34 cellular contexts compared by ENCODE assay signal in genomic region chr22:43652845-43653244, GRCh38.
DNase-seq lines count a peak whose midpoint lies in the region; ATAC-seq and TF ChIP-seq lines count a peak whose summit lies in the region.
"Had no signal": no experiment of that assay in that cellular context is flagged by ENCODE, and none has a peak within 500 bp of the region (broad histone marks: within the 10 kb centered on the region; RNA-seq: fewer than 3 reads in every experiment).

No MANE protein-coding gene starts in this region.

- TF ChIP-seq EP300 in SK-N-SH (IDR thresholded peaks at IDR 0.05; ENCODE audit: borderline replicate concordance in 1 of 2, low read depth in 1 of 2, low read length in 1 of 2) (no peak), esophagus muscularis mucosa (IDR thresholded peaks at IDR 0.05) (no peak)

- peaks cover 34% of the 10 kb centered on the region for H3K9me3 Mint-ChIP-seq in WTC11
- no peaks in the 10 kb centered on the region for H3K9me3 Mint-ChIP-seq in CD4-positive, alpha-beta T cell

- H3K27me3 ChIP-seq in SK-N-SH (ENCODE audit: insufficient read depth) = no peaks in the 10 kb centered on the region
- no peaks in the 10 kb centered on the region for H3K27me3 ChIP-seq in esophagus muscularis mucosa
- no peaks in the 10 kb centered on the region for H3K27me3 ChIP-seq in hepatocyte
- no peaks in the 10 kb centered on the region for H3K27me3 ChIP-seq in CD4-positive, alpha-beta T cell (ENCODE audit: control insufficient read depth, insufficient read depth, low read length)
- H3K27me3 ChIP-seq: BE2C; BLaER1; BLaER1 treated with 17β-estradiol and CSF1 and Interleukin-3, amounts not matched to agents 10 nM and 100 nM had no signal

- POLR2A ChIA-PET in SK-N-SH (lab: Yijun Ruan, JAX) = no interaction called here
- POLR2A ChIA-PET in HEK293 (lab: Yijun Ruan, JAX) = no interaction called here
- POLR2A ChIA-PET in WTC11 (lab: Charles Lee) = no interaction called here
- POLR2A ChIA-PET in CD4-positive, alpha-beta T cell (lab: Charles Lee) = no interaction called here

- peaks cover 3% of the 10 kb centered on the region; the same call in 1 of the 2 replicates for H3K27me3 Mint-ChIP-seq in WTC11 (ENCODE audit: low read depth)
- H3K27me3 Mint-ChIP-seq in CD4-positive, alpha-beta T cell = peaks cover 14% of the 10 kb centered on the region

- no peak overlapping the region for H3K9ac ChIP-seq in SK-N-SH
- H3K9ac ChIP-seq: BLaER1; BLaER1 treated with 17β-estradiol and CSF1 and Interleukin-3, amounts not matched to agents 10 nM and 100 nM had no signal

- no peaks in the 10 kb centered on the region for H3K36me3 ChIP-seq in SK-N-SH (replicated peaks in 1 of 2; ENCODE audit: control insufficient read depth in 1 of 2, insufficient read depth in 2 of 2, low read length in 1 of 2)
- no peaks in the 10 kb centered on the region for H3K36me3 ChIP-seq in HEK293 (ENCODE audit: control insufficient read depth in 2 of 2, insufficient read depth in 1 of 2, low read length in 2 of 2)
- no peaks in the 10 kb centered on the region for H3K36me3 ChIP-seq in esophagus muscularis mucosa
- H3K36me3 ChIP-seq in hepatocyte (replicated peaks; ENCODE audit: insufficient read depth, low read depth) = no peaks in the 10 kb centered on the region
- H3K36me3 ChIP-seq: BE2C; BLaER1; BLaER1 treated with 17β-estradiol and CSF1 and Interleukin-3, amounts not matched to agents 10 nM and 100 nM had no signal

- ATAC-seq in SK-N-SH treated with all-trans-retinoic acid at 6 μM for 48 hours = no peak
- no peak for ATAC-seq in WTC11
- no peak for ATAC-seq in CD4-positive, alpha-beta T cell (ENCODE audit: poor library complexity)
- ATAC-seq: A549; CD8-positive, alpha-beta T cell had no signal

- H2AFZ ChIP-seq in SK-N-SH (ENCODE audit: low read depth) = no peak overlapping the region
- H2AFZ ChIP-seq in hepatocyte = no peak overlapping the region

- H3K79me2 ChIP-seq in SK-N-SH (ENCODE audit: insufficient read depth) = no peaks in the 10 kb centered on the region
- H3K79me2 ChIP-seq in hepatocyte = no peaks in the 10 kb centered on the region

- H3K9me2 ChIP-seq in SK-N-SH = no peaks in the 10 kb centered on the region
- H3K9me2 ChIP-seq in hepatocyte (replicated peaks; ENCODE audit: insufficient read depth) = no peaks in the 10 kb centered on the region

- 80% methylated on average over 4 of the region's 4 CpGs for WGBS in SK-N-SH (ENCODE audit: low lambda C conversion rate)
- 93% methylated on average over 4 of the region's 4 CpGs for WGBS in esophagus muscularis mucosa
- 98% methylated on average over 4 of the region's 4 CpGs for WGBS in hepatocyte (ENCODE audit: low lambda C conversion rate, missing lambda C conversion rate)

- TF ChIP-seq RAD21 in SK-N-SH (IDR thresholded peaks at IDR 0.05; ENCODE audit: low read length) = no peak

- H3K27ac ChIP-seq in SK-N-SH (ENCODE audit: low read depth in 2 of 2, low read length in 1 of 2) (no peak overlapping the region), HEK293 (ENCODE audit: extremely low read depth, low read depth, low read length) (no peak overlapping the region), esophagus muscularis mucosa (replicated peaks in 1 of 4) (no peak overlapping the region), hepatocyte (no peak overlapping the region)
- no peak overlapping the region for H3K27ac ChIP-seq in CD4-positive, alpha-beta T cell (ENCODE audit: low read depth, low read length)
- H3K27ac ChIP-seq: 22Rv1; A549; BLaER1; BLaER1 treated with 17β-estradiol and CSF1 and Interleukin-3, amounts not matched to agents 10 nM and 100 nM; C4-2B had no signal

- no peak overlapping the region for H3K27ac Mint-ChIP-seq in WTC11
- H3K27ac Mint-ChIP-seq in CD4-positive, alpha-beta T cell = no peak overlapping the region
- H3K27ac Mint-ChIP-seq: B cell; CD14-positive monocyte; CD4-positive, alpha-beta memory T cell; CD4-positive, CD25-positive, alpha-beta regulatory T cell; CD8-positive, alpha-beta T cell had no signal

- no peaks in the 10 kb centered on the region for H3F3A ChIP-seq in SK-N-SH (replicated peaks; ENCODE audit: insufficient read depth)

- DNase-seq in SK-N-SH = no peak
- DNase-seq in WTC11 (ENCODE audit: low spot score) = no peak
- DNase-seq in esophagus muscularis mucosa (ENCODE audit: extremely low spot score) = peak; percentile 4
- no peak for DNase-seq in hepatocyte (ENCODE audit: low spot score)
- no peak for DNase-seq in CD4-positive, alpha-beta T cell
- DNase-seq in amniotic stem cell (lab: John Stamatoyannopoulos, UW) = no peak
- DNase-seq: 8988T; ACHN; AML-193; BE2C; C1 segment of cervical spinal cord; Caco-2; Calu3; CD4-positive, alpha-beta memory T cell; CD4-positive, CD25-positive, alpha-beta regulatory T cell; CD8-positive, alpha-beta memory T cell; CD8-positive, alpha-beta T cell; COR-L47; DMS 273 treated with DMSO at 0.1 percent for 48 hours; DMS153; DMS53; DMS79; DMS79 treated with DMSO at 0.1 percent for 48 hours; DND-41; EL had no signal

- no peak overlapping the region for H3K4me3 Mint-ChIP-seq in WTC11
- H3K4me3 Mint-ChIP-seq in CD4-positive, alpha-beta T cell = no peak overlapping the region
- H3K4me3 Mint-ChIP-seq: B cell; CD14-positive monocyte; CD4-positive, CD25-positive, alpha-beta regulatory T cell; CD8-positive, alpha-beta memory T cell; CD8-positive, alpha-beta T cell had no signal

- no peak overlapping the region for H3K4me2 ChIP-seq in SK-N-SH
- H3K4me2 ChIP-seq in hepatocyte = no peak overlapping the region
- H3K4me2 ChIP-seq: A549; BLaER1; BLaER1 treated with 17β-estradiol and CSF1 and Interleukin-3, amounts not matched to agents 10 nM and 100 nM had no signal

- no peak for TF ChIP-seq POLR2A in esophagus muscularis mucosa (IDR thresholded peaks at IDR 0.05; ENCODE audit: low read depth)

- intact Hi-C loops in esophagus muscularis mucosa (cut with DNase I) = no loop called here
- intact Hi-C loops in CD4-positive, alpha-beta T cell (cut with DNase I, micrococcal nuclease) = no loop called here

- no peaks in the 10 kb centered on the region for H3K9me3 ChIP-seq in SK-N-SH
- peaks cover 7% of the 10 kb centered on the region for H3K9me3 ChIP-seq in HEK293 (ENCODE audit: control insufficient read depth, insufficient read depth, low read depth, low read length)
- H3K9me3 ChIP-seq in esophagus muscularis mucosa = peaks cover 0 to 13% (median 6%) of the 10 kb centered on the region in 4 donors
- no peaks in the 10 kb centered on the region for H3K9me3 ChIP-seq in hepatocyte (ENCODE audit: low read depth)
- no peaks in the 10 kb centered on the region for H3K9me3 ChIP-seq in CD4-positive, alpha-beta T cell (ENCODE audit: control insufficient read depth, low read length)
- H3K9me3 ChIP-seq: BE2C, Caco-2 had no signal

- H3K4me3 ChIP-seq in SK-N-SH (ENCODE audit: low read depth in 2 of 2, low read length in 1 of 2) (no peak overlapping the region), HEK293 (ENCODE audit: low read depth, low read length) (no peak overlapping the region), esophagus muscularis mucosa (no peak overlapping the region), hepatocyte (no peak overlapping the region)
- H3K4me3 ChIP-seq: A549; BLaER1; BLaER1 treated with 17β-estradiol and CSF1 and Interleukin-3, amounts not matched to agents 10 nM and 100 nM had no signal

- H4K20me1 ChIP-seq in SK-N-SH (ENCODE audit: insufficient read depth) (no peaks in the 10 kb centered on the region), hepatocyte (ENCODE audit: insufficient read depth, poor library complexity, severe bottlenecking) (no peaks in the 10 kb centered on the region)
- H4K20me1 ChIP-seq: BLaER1; BLaER1 treated with 17β-estradiol and CSF1 and Interleukin-3, amounts not matched to agents 10 nM and 100 nM had no signal

- H3K36me3 Mint-ChIP-seq in WTC11 = peaks cover 21% of the 10 kb centered on the region
- no peaks in the 10 kb centered on the region for H3K36me3 Mint-ChIP-seq in CD4-positive, alpha-beta T cell (ENCODE audit: low read depth)
- H3K36me3 Mint-ChIP-seq: CD14-positive monocyte; CD4-positive, CD25-positive, alpha-beta regulatory T cell; CD8-positive, alpha-beta T cell had no signal

- H3K4me1 Mint-ChIP-seq in WTC11 = no peaks in the 10 kb centered on the region
- H3K4me1 Mint-ChIP-seq in CD4-positive, alpha-beta T cell (ENCODE audit: low read depth) = no peaks in the 10 kb centered on the region
- H3K4me1 Mint-ChIP-seq: B cell; CD14-positive monocyte; CD4-positive, alpha-beta memory T cell; CD4-positive, CD25-positive, alpha-beta regulatory T cell; CD8-positive, alpha-beta memory T cell had no signal

- CTCF ChIA-PET in SK-N-SH (lab: Yijun Ruan, JAX) = no interaction called here
- CTCF ChIA-PET in HEK293 (lab: Yijun Ruan, JAX) = interaction anchor here (0.7 kb wide), 1 partner anchor 37 kb away, joined by 3 read pairs; no protein-coding TSS in a partner anchor
- CTCF ChIA-PET in WTC11 (lab: Charles Lee) = interaction anchor here (0.6 kb wide), 1 partner anchor 61 kb away, joined by 3 read pairs; no protein-coding TSS in a partner anchor
- CTCF ChIA-PET in CD4-positive, alpha-beta T cell (lab: Charles Lee) = no interaction called here

- H3K4me1 ChIP-seq in SK-N-SH (ENCODE audit: control insufficient read depth in 1 of 2, insufficient read depth in 2 of 2, low read depth in 1 of 2, low read length in 1 of 2) = no peaks in the 10 kb centered on the region
- no peaks in the 10 kb centered on the region for H3K4me1 ChIP-seq in HEK293 (ENCODE audit: control insufficient read depth, insufficient read depth, low read length)
- H3K4me1 ChIP-seq in esophagus muscularis mucosa = no peaks in the 10 kb centered on the region
- H3K4me1 ChIP-seq in hepatocyte (ENCODE audit: insufficient read depth) = no peaks in the 10 kb centered on the region
- H3K4me1 ChIP-seq: A549; BE2C; BLaER1; BLaER1 treated with 17β-estradiol and CSF1 and Interleukin-3, amounts not matched to agents 10 nM and 100 nM; Caco-2 had no signal

- TF ChIP-seq CTCF in SK-N-SH (IDR thresholded peaks at IDR 0.05) = no peak
- no peak for TF ChIP-seq CTCF in HEK293 (tag by site-specific recombination; IDR thresholded peaks at IDR 0.05)
- TF ChIP-seq CTCF in WTC11 (IDR thresholded peaks at IDR 0.05) = no peak
- no peak for TF ChIP-seq CTCF in esophagus muscularis mucosa (IDR thresholded peaks at IDR 0.05)
- TF ChIP-seq CTCF in hepatocyte (IDR thresholded peaks at IDR 0.05; ENCODE audit: poor library complexity) = no peak
- no peak for TF ChIP-seq CTCF in CD4-positive, alpha-beta T cell (IDR thresholded peaks at IDR 0.05)

TF ChIP-seq in SK-N-SH treated with all-trans-retinoic acid at 6 μM for 48 hours, 23 proteins besides CTCF, POLR2A, EP300 and RAD21:
- TF ChIP-seq ZNF70 (CRISPR knock-in tag; IDR thresholded peaks at IDR 0.05) (no peak), ZFP30 (CRISPR knock-in tag; IDR thresholded peaks at IDR 0.05) (peak; percentile 94)
TF ChIP-seq in SK-N-SH treated with all-trans-retinoic acid at 6 μM for 48 hours: peak in this region for 1.

TF ChIP-seq in SK-N-SH, 30 proteins besides CTCF, POLR2A, EP300 and RAD21 (continues in another document):
- TF ChIP-seq SIN3A (IDR thresholded peaks at IDR 0.05; ENCODE audit: borderline replicate concordance, low read depth, low read length) = no peak

TF ChIP-seq in HEK293, 187 proteins besides CTCF, POLR2A, EP300 and RAD21 (continues in another document):
- TF ChIP-seq SETDB1 (IDR thresholded peaks at IDR 0.05; ENCODE audit: insufficient read length, low read length) = peak; percentile 82

TF ChIP-seq in WTC11, 78 proteins besides CTCF, POLR2A, EP300 and RAD21:
- TF ChIP-seq ZNF232 (CRISPR knock-in tag; IDR thresholded peaks at IDR 0.05) = no peak
- TF ChIP-seq ZNF317 (CRISPR knock-in tag; IDR thresholded peaks at IDR 0.05; ENCODE audit: borderline replicate concordance, low read depth) = 0 out of 2 replicates have a peak, but pooled peaks have one; percentile 25

Comparison
In these comparisons a context has a peak if more than half of its experiments do, and no peak if none do; other contexts are left out.
1. CTCF ChIA-PET loops: an anchor here in HEK293 (0.7 kb wide) and WTC11 (0.6 kb wide); none called in SK-N-SH and CD4-positive, alpha-beta T cell.